ENCODE assay signal across 9 cellular contexts in genomic region chr1:25874209-25874608, GRCh38. TPM values are rescaled to one million over a fixed set of nuclear protein-coding genes. Genes with fewer than 3 reads are reported as not detected.
DNase-seq lines count a peak whose midpoint lies in the region; ATAC-seq and TF ChIP-seq lines count a peak whose summit lies in the region.
"Had no signal": no experiment of that assay in that cellular context is flagged by ENCODE, and none has a peak within 500 bp of the region (broad histone marks: within the 10 kb centered on the region; RNA-seq: fewer than 3 reads in every experiment).

No MANE protein-coding gene starts in this region.

- 49 to 65% (median 57%) methylated on average over 3 of the region's 3 CpGs for WGBS in adrenal gland, 4 donors
- 98% methylated on average over 3 of the region's 3 CpGs for WGBS in hepatocyte (ENCODE audit: low lambda C conversion rate, missing lambda C conversion rate)

- peak overlapping the region; percentile 80 for H3K4me3 Mint-ChIP-seq in stimulated activated memory B cell treated with anti-CD40 and anti-IgM and Interleukin-4, amounts not matched to agents 10 μg/mL and 1 μg/mL and 100 μg/mL, for 72 hours

- H3K4me1 ChIP-seq in HEK293 (ENCODE audit: control insufficient read depth, insufficient read depth, low read length) = no peaks in the 10 kb centered on the region
- peaks cover 56% of the 10 kb centered on the region in 2 donors for H3K4me1 ChIP-seq in adrenal gland (replicated peaks in 1 of 2)
- H3K4me1 ChIP-seq in hepatocyte (ENCODE audit: insufficient read depth) = peaks cover 49% of the 10 kb centered on the region

- H3K4me3 ChIP-seq in HEK293 (ENCODE audit: low read depth, low read length) (no peak overlapping the region), adrenal gland (peak overlapping the region in 2 of 4 donors; percentile 40 to 91), hepatocyte (peak overlapping the region; percentile 61)

- no peaks in the 10 kb centered on the region for H3K36me3 Mint-ChIP-seq in stimulated activated memory B cell treated with anti-CD40 and anti-IgM and Interleukin-4, amounts not matched to agents 10 μg/mL and 1 μg/mL and 100 μg/mL, for 72 hours
- H3K36me3 Mint-ChIP-seq: memory B cell had no signal

- no peaks in the 10 kb centered on the region for H3K27me3 Mint-ChIP-seq in stimulated activated memory B cell treated with anti-CD40 and anti-IgM and Interleukin-4, amounts not matched to agents 10 μg/mL and 1 μg/mL and 100 μg/mL, for 72 hours
- H3K27me3 Mint-ChIP-seq: memory B cell had no signal

- H3K4me2 ChIP-seq in hepatocyte = peak overlapping the region; percentile 87

- H3K27me3 ChIP-seq in adrenal gland (no peaks in the 10 kb centered on the region), hepatocyte (no peaks in the 10 kb centered on the region)

- POLR2A ChIA-PET in HEK293 (lab: Yijun Ruan, JAX) = interaction anchor here (1.0 to 1.6 kb wide), 5 partner anchors 12 to 123 kb away, joined by 3 to 6 read pairs (median 4); partner anchors contain the start of gene PAFAH2

- no peaks in the 10 kb centered on the region for H3K9me2 ChIP-seq in hepatocyte (replicated peaks; ENCODE audit: insufficient read depth)

- no peaks in the 10 kb centered on the region for H4K20me1 ChIP-seq in hepatocyte (ENCODE audit: insufficient read depth, poor library complexity, severe bottlenecking)

- ATAC-seq in stimulated activated memory B cell treated with anti-CD40 and anti-IgM and Interleukin-4, amounts not matched to agents 10 μg/mL and 1 μg/mL and 100 μg/mL, for 72 hours = no peak
- ATAC-seq in GM21360 (IDR thresholded peaks at IDR 0.05; ENCODE audit: unreplicated experiment) (no peak), esophagus mucosa (no peak), GM21576 (IDR thresholded peaks at IDR 0.05; ENCODE audit: unreplicated experiment) (no peak)

- H3K27ac ChIP-seq in HEK293 (ENCODE audit: extremely low read depth, low read depth, low read length) = no peak overlapping the region; the same call in 1 of the 2 replicates
- peak overlapping the region in 4 of 5 donors; percentile 80 to 93 (median 86) for H3K27ac ChIP-seq in adrenal gland
- H3K27ac ChIP-seq in hepatocyte = peak overlapping the region; percentile 95

- H3K36me3 ChIP-seq in HEK293 (ENCODE audit: control insufficient read depth in 2 of 2, insufficient read depth in 1 of 2, low read length in 2 of 2) (peaks cover 0 to 11% of the 10 kb centered on the region in 2 experiments; a peak in 1 of 3 replicates), adrenal gland (replicated peaks in 1 of 2) (peaks cover 0 to 2% of the 10 kb centered on the region in 2 donors), hepatocyte (replicated peaks; ENCODE audit: insufficient read depth, low read depth) (no peaks in the 10 kb centered on the region)

- H3K9me3 Mint-ChIP-seq in stimulated activated memory B cell treated with anti-CD40 and anti-IgM and Interleukin-4, amounts not matched to agents 10 μg/mL and 1 μg/mL and 100 μg/mL, for 72 hours = no peaks in the 10 kb centered on the region
- H3K9me3 Mint-ChIP-seq: memory B cell had no signal

- TF ChIP-seq CTCF in HEK293 (tag by site-specific recombination; IDR thresholded peaks at IDR 0.05) (no peak), adrenal gland (IDR thresholded peaks at IDR 0.05) (no peak), hepatocyte (IDR thresholded peaks at IDR 0.05; ENCODE audit: poor library complexity) (no peak)

- H3K79me2 ChIP-seq in hepatocyte = peaks cover 35% of the 10 kb centered on the region

- intact Hi-C loops in adrenal gland (cut with DNase I) = loop anchor here in 1 of 2 donors (5.0 kb wide), 1 partner anchor 52 kb away; no protein-coding TSS in a partner anchor

- peak overlapping the region; percentile 74 for H3K27ac Mint-ChIP-seq in stimulated activated memory B cell treated with anti-CD40 and anti-IgM and Interleukin-4, amounts not matched to agents 10 μg/mL and 1 μg/mL and 100 μg/mL, for 72 hours

- no peak for TF ChIP-seq POLR2A in adrenal gland (IDR thresholded peaks at IDR 0.05)

- CTCF ChIA-PET in HEK293 (lab: Yijun Ruan, JAX) = interaction anchor here (0.5 kb wide), 1 partner anchor 51 kb away, joined by 4 read pairs; no protein-coding TSS in a partner anchor

- H3K9me3 ChIP-seq in HEK293 (ENCODE audit: control insufficient read depth, insufficient read depth, low read depth, low read length) = no peaks in the 10 kb centered on the region
- H3K9me3 ChIP-seq in adrenal gland (replicated peaks in 1 of 3) = no peaks in the 10 kb centered on the region
- no peaks in the 10 kb centered on the region for H3K9me3 ChIP-seq in hepatocyte (ENCODE audit: low read depth)

- peaks cover 46% of the 10 kb centered on the region for H3K4me1 Mint-ChIP-seq in stimulated activated memory B cell treated with anti-CD40 and anti-IgM and Interleukin-4, amounts not matched to agents 10 μg/mL and 1 μg/mL and 100 μg/mL, for 72 hours

- no peak for DNase-seq in adrenal gland
- DNase-seq in hepatocyte (ENCODE audit: low spot score) = no peak
- DNase-seq in NCI-H1417 treated with DMSO at 0.1 percent for 48 hours (lab: John Stamatoyannopoulos, UW) = no peak

- no peak overlapping the region for H2AFZ ChIP-seq in hepatocyte

TF ChIP-seq in HEK293, 187 proteins besides CTCF, POLR2A, EP300 and RAD21:
- TF ChIP-seq ZNF768 (tag by site-specific recombination; IDR thresholded peaks at IDR 0.05) (peak; percentile 75; the same call in 1 of the 2 replicates), HOXA7 (CRISPR knock-in tag; IDR thresholded peaks at IDR 0.05; ENCODE audit: borderline replicate concordance) (no peak)

RNA-seq across cellular contexts. Expression of gene PAQR7, which starts 1.3 kb away (rescaled TPM):
- total RNA-seq in adrenal gland (10 to 100 TPM; 31.1 to 71.8 (median 40.9) TPM), hepatocyte (21.5 and 27.0 TPM in 2 replicates), esophagus mucosa (11.1 TPM)
- polyA plus RNA-seq in adrenal gland (10 to 100 TPM; 19.9 to 26.1 (median 20.6) TPM), hepatocyte (3.3 and 4.8 TPM in 2 replicates)

RNA-seq across cellular contexts. Expression of gene AUNIP, which starts 15.0 kb away (rescaled TPM):
- total RNA-seq in adrenal gland (1 to 10 TPM in 2 of 8 donors, under 1 TPM in 6; 0.24 to 1.5 (median 0.75) TPM), hepatocyte (1.3 and 2.4 TPM in 2 replicates), esophagus mucosa (3.3 TPM)
- polyA plus RNA-seq in adrenal gland (1 to 10 TPM in 1 of 3 donors, under 1 TPM in 2; 0.56 to 1.2 (median 0.74) TPM), hepatocyte (0.41 and 2.4 TPM in 2 replicates)

RNA-seq across cellular contexts. Expression of gene STMN1, which starts 32.0 kb away (rescaled TPM):
- total RNA-seq in adrenal gland (10 to 100 TPM in 7 of 8 donors, 1 to 10 TPM in 1; 7.9 to 59.5 (median 20.7) TPM), hepatocyte (91.6 and 104 TPM in 2 replicates), esophagus mucosa (110 TPM)
- polyA plus RNA-seq in adrenal gland (10 to 100 TPM; 32.6 to 88.7 (median 37.6) TPM), hepatocyte (338 and 395 TPM in 2 replicates)

RNA-seq across cellular contexts. Expression of gene MTFR1L, which starts 54.5 kb away (rescaled TPM):
- total RNA-seq in adrenal gland = 100 to 1,000 TPM; 116 to 285 (median 184) TPM
- polyA plus RNA-seq in adrenal gland = 100 to 1,000 TPM; 157 to 298 (median 284) TPM
- 59.5 and 62.6 TPM in 2 replicates for total RNA-seq in hepatocyte
- 90.7 and 103 TPM in 2 replicates for polyA plus RNA-seq in hepatocyte
- total RNA-seq in esophagus mucosa = 20.6 TPM
